In the genomic region with DNA sequence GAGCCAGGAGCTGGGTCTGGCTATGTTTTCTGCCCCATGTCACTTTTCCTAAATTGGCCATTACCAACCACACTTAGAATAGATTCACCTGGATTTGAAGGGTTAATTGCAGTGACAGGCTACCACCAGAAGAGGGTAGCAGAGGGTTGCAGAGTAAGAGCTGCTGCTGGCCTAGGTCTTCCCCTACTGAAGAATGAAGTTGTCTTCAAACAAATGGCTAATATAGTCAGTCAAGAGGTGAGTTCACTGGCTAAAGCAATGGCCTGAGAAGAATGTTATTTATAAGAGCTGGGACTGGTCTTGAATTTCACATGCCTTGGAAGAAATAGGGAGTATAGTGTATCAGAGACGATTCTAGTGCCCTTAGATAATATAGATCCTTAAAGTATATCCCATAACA, we compare ENCODE assay signal across 7 cellular contexts.
A peak's percentile ranks its signal among the peaks of the same experiment; 100 is the strongest.
DNase-seq lines count a peak whose midpoint lies in the region; ATAC-seq and TF ChIP-seq lines count a peak whose summit lies in the region.
"Not testable (repeated sequence)": the region's sequence is repeated elsewhere in the genome, so short reads cannot be mapped to it uniquely, and the experiment has no call there.

No MANE protein-coding gene starts in this region.

- not testable (repeated sequence) for H3K9me3 Mint-ChIP-seq in nephron

- not testable (repeated sequence) for H3K36me3 Mint-ChIP-seq in nephron (ENCODE audit: low read depth)

- H3K27me3 Mint-ChIP-seq in nephron (ENCODE audit: low read depth), result not testable (repeated sequence)

- H3K4me1 Mint-ChIP-seq in nephron, result not testable (repeated sequence)

- peak; percentile 71 for TF ChIP-seq CTCF in GM12873 (IDR thresholded peaks at IDR 0.05; ENCODE audit: insufficient read depth, low read depth, low read length, missing control alignments)
- TF ChIP-seq CTCF in foreskin fibroblast (IDR thresholded peaks at IDR 0.05; ENCODE audit: low read depth, low read length), result peak; percentile 60
- peak; percentile 58 to 72 (median 68) for TF ChIP-seq CTCF in nephron (IDR thresholded peaks at IDR 0.05; ENCODE audit: unreplicated experiment in 3 of 3)

- H3K9ac ChIP-seq in adipocyte (ENCODE audit: low read length), result not testable (repeated sequence)

- not testable (repeated sequence) for H3K4me3 Mint-ChIP-seq in nephron

- not testable (repeated sequence) for H3K9me3 ChIP-seq in adipocyte (ENCODE audit: control insufficient read depth, low read length)

- DNase-seq in NCI-H748 (lab: John Stamatoyannopoulos, UW; ENCODE audit: unreplicated experiment) (peak; percentile 2), adipocyte (ENCODE audit: low read depth) (peak; percentile 42), foreskin fibroblast (peak; percentile 16 to 26)

- H3K4me3 ChIP-seq in adipocyte (ENCODE audit: low read length); foreskin fibroblast (ENCODE audit: low read depth in 1 of 2, low read length in 2 of 2): not testable (repeated sequence)

- not testable (repeated sequence) for H3K36me3 ChIP-seq in adipocyte (ENCODE audit: control insufficient read depth, insufficient read depth, low read length, severe bottlenecking)

- H3K27ac Mint-ChIP-seq in nephron, result not testable (repeated sequence)

- ATAC-seq in GM21576 (IDR thresholded peaks at IDR 0.05; ENCODE audit: unreplicated experiment) (peak; percentile 79), HG03354 (IDR thresholded peaks at IDR 0.05; ENCODE audit: poor library complexity, severe bottlenecking, unreplicated experiment) (peak; percentile 97)

- H3K27me3 ChIP-seq in adipocyte (replicated peaks; ENCODE audit: control insufficient read depth, insufficient read depth, low read length), result not testable (repeated sequence)

- not testable (repeated sequence) for H3K4me1 ChIP-seq in adipocyte (ENCODE audit: control insufficient read depth, insufficient read depth, low read length)
